In genomic region chr20:60210779-60211617, GRCh38 we compare ENCODE assay signal across 8 cellular contexts.
A peak's percentile ranks its signal among the peaks of the same experiment; 100 is the strongest.
DNase-seq lines count a peak whose midpoint lies in the region; ATAC-seq and TF ChIP-seq lines count a peak whose summit lies in the region.

No MANE protein-coding gene starts in this region.

- DNase-seq in DMS79 (lab: John Stamatoyannopoulos, UW) (peak; percentile 5), NCI-H748 treated with DMSO at 0.1 percent for 48 hours (lab: John Stamatoyannopoulos, UW) (peak; percentile 38), endothelial cell (ENCODE audit: low spot score) (peak; percentile 84), middle frontal gyrus (ENCODE audit: extremely low spot score, low spot score) (peak; percentile 60), GM19240 (ENCODE audit: insufficient read length, low spot score) (no peak)
- peak; percentile 80 for DNase-seq in activated CD8-positive, alpha-beta memory T cell treated with anti-CD3 and anti-CD28 coated beads for 24 hours
- DNase-seq in stimulated activated CD8-positive, alpha-beta memory T cell treated with anti-CD3 and anti-CD28 coated beads, Interleukin-4, amount 100 ng/mL, for 48 hours, result peak; percentile 80

- H3K27ac Mint-ChIP-seq in endothelial cell (ENCODE audit: unreplicated experiment), result no peak overlapping the region

- H3K27me3 Mint-ChIP-seq in endothelial cell (ENCODE audit: unreplicated experiment), result peaks cover 3% of the 10 kb centered on the region

- no peaks in the 10 kb centered on the region for H3K9me3 Mint-ChIP-seq in endothelial cell (ENCODE audit: unreplicated experiment)

- H3K4me1 Mint-ChIP-seq in endothelial cell (ENCODE audit: unreplicated experiment), result peaks cover 3% of the 10 kb centered on the region

- TF ChIP-seq CTCF in endothelial cell (IDR thresholded peaks at IDR 0.05; ENCODE audit: unreplicated experiment), result peak; percentile 86

- no peak overlapping the region for H3K4me3 Mint-ChIP-seq in endothelial cell (ENCODE audit: unreplicated experiment)

- peak; percentile 68 for ATAC-seq in HG02642 (IDR thresholded peaks at IDR 0.05; ENCODE audit: poor library complexity, unreplicated experiment)

- peaks cover 4% of the 10 kb centered on the region for H3K36me3 Mint-ChIP-seq in endothelial cell (ENCODE audit: low read depth, unreplicated experiment)
